ENCODE assay signal across 20 cellular contexts in genomic region chr11:20025331-20025840, GRCh38.
A peak's percentile ranks its signal among the peaks of the same experiment; 100 is the strongest.
DNase-seq lines count a peak whose midpoint lies in the region; ATAC-seq and TF ChIP-seq lines count a peak whose summit lies in the region.
"Had no signal": no experiment of that assay in that cellular context is flagged by ENCODE, and none has a peak within 500 bp of the region (broad histone marks: within the 10 kb centered on the region; RNA-seq: fewer than 3 reads in every experiment).

No MANE protein-coding gene starts in this region.

- H3K4me3 ChIP-seq in HUES6 (ENCODE audit: low read depth, low read length) = peak overlapping the region; percentile 76
- H3K4me3 ChIP-seq in WERI-Rb-1 (ENCODE audit: low read depth, low read length) = peak overlapping the region; percentile 97
- peak overlapping the region; percentile 80 for H3K4me3 ChIP-seq in iPS-20b (ENCODE audit: low read length)
- H3K4me3 ChIP-seq in parathyroid adenoma (ENCODE audit: low read depth, low read length) = peak overlapping the region; percentile 45
- no peak overlapping the region for H3K4me3 ChIP-seq in body of pancreas
- H3K4me3 ChIP-seq: prostate gland, transverse colon had no signal

- no peak overlapping the region for H3K27ac Mint-ChIP-seq in effector memory CD8-positive, alpha-beta T cell
- H3K27ac Mint-ChIP-seq: activated naive CD8-positive, alpha-beta T cell treated with anti-CD3 and anti-CD28 coated beads for 36 hours; activated T-cell treated with anti-CD3 and anti-CD28 coated beads, Interleukin-2, amount 50 U/mL, for 72 hours; stimulated activated memory B cell treated with anti-CD40 and anti-IgM and Interleukin-4, amounts not matched to agents 10 μg/mL and 1 μg/mL and 100 μg/mL, for 72 hours had no signal

- H3K4me3 Mint-ChIP-seq in effector memory CD8-positive, alpha-beta T cell = no peak overlapping the region
- H3K4me3 Mint-ChIP-seq: activated naive CD8-positive, alpha-beta T cell treated with anti-CD3 and anti-CD28 coated beads for 36 hours; activated T-cell treated with anti-CD3 and anti-CD28 coated beads, Interleukin-2, amount 50 U/mL, for 72 hours; stimulated activated memory B cell treated with anti-CD40 and anti-IgM and Interleukin-4, amounts not matched to agents 10 μg/mL and 1 μg/mL and 100 μg/mL, for 72 hours had no signal

- DNase-seq in WERI-Rb-1 (no peak), body of pancreas (no peak), NOMO-1 (lab: John Stamatoyannopoulos, UW; ENCODE audit: unreplicated experiment in 2 of 2) (no peak)
- no peak for DNase-seq in activated CD4-positive, alpha-beta T cell treated with anti-CD3 and anti-CD28 coated beads for 48 hours
- no peak for DNase-seq in effector memory CD8-positive, alpha-beta T cell
- DNase-seq: activated CD4-positive, alpha-beta T cell treated with anti-CD3 and anti-CD28 coated beads, Interleukin-2, amount 50 U/mL, for 48 hours; activated naive CD8-positive, alpha-beta T cell treated with anti-CD3 and anti-CD28 coated beads for 36 hours; activated T-cell treated with anti-CD3 and anti-CD28 coated beads, Interleukin-2, amount 50 U/mL, for 72 hours; BE2C; central memory CD4-positive, alpha-beta T cell; NCI-H1436; NCI-H2227 treated with DMSO at 0.1 percent for 48 hours; RPMI8226; SW 1271; transverse colon had no signal

- TF ChIP-seq CTCF in WERI-Rb-1 (IDR thresholded peaks at IDR 0.05; ENCODE audit: low read depth, low read length) = no peak
- no peak for TF ChIP-seq CTCF in parathyroid adenoma (IDR thresholded peaks at IDR 0.05)
- TF ChIP-seq CTCF in body of pancreas (IDR thresholded peaks at IDR 0.05) = no peak

- WGBS in body of pancreas, 2 donors = 79 to 84% methylated on average over 8 of the region's 8 CpGs

- H3K79me2 ChIP-seq in parathyroid adenoma = no peaks in the 10 kb centered on the region

- H3K27me3 ChIP-seq in HUES6 (ENCODE audit: control insufficient read depth, insufficient read depth, low read length) (no peaks in the 10 kb centered on the region), WERI-Rb-1 (ENCODE audit: insufficient read depth, low read depth, severe bottlenecking) (no peaks in the 10 kb centered on the region), iPS-20b (ENCODE audit: insufficient read depth, low read length) (peaks cover 11% of the 10 kb centered on the region; the same call in 1 of the 2 replicates), parathyroid adenoma (ENCODE audit: control insufficient read depth, insufficient read depth, low read length) (no peaks in the 10 kb centered on the region), body of pancreas (no peaks in the 10 kb centered on the region)
- H3K27me3 ChIP-seq: BE2C, transverse colon had no signal

- H3K27me3 Mint-ChIP-seq in effector memory CD8-positive, alpha-beta T cell = peaks cover 0 to 7% of the 10 kb centered on the region in 2 donors
- H3K27me3 Mint-ChIP-seq: activated naive CD8-positive, alpha-beta T cell treated with anti-CD3 and anti-CD28 coated beads for 36 hours had no signal

- H3K36me3 ChIP-seq in HUES6 (ENCODE audit: control insufficient read depth, insufficient read depth, low read length) (no peaks in the 10 kb centered on the region), WERI-Rb-1 (peaks cover 3% of the 10 kb centered on the region), iPS-20b (ENCODE audit: insufficient read depth, low read depth, low read length) (no peaks in the 10 kb centered on the region), parathyroid adenoma (ENCODE audit: control insufficient read depth, insufficient read depth, low read length) (no peaks in the 10 kb centered on the region), body of pancreas (replicated peaks in 1 of 2; ENCODE audit: insufficient read depth in 1 of 2, low read depth in 2 of 2) (no peaks in the 10 kb centered on the region)
- H3K36me3 ChIP-seq: BE2C, prostate gland, transverse colon had no signal

- intact Hi-C loops in body of pancreas (cut with DNase I) = no loop called here

- H3K4me2 ChIP-seq in parathyroid adenoma (ENCODE audit: low read length) = peak overlapping the region; percentile 17

- peak overlapping the region; percentile 85 for H3K9ac ChIP-seq in HUES6 (ENCODE audit: low read length)
- H3K9ac ChIP-seq in iPS-20b (ENCODE audit: low read depth, low read length) = peak overlapping the region; percentile 7; the same call in 1 of the 2 replicates
- H3K9ac ChIP-seq in parathyroid adenoma = no peak overlapping the region

- no peak overlapping the region for H2AFZ ChIP-seq in parathyroid adenoma

- no peak for TF ChIP-seq POLR2A in body of pancreas (IDR thresholded peaks at IDR 0.05)

- H3K9me3 Mint-ChIP-seq in effector memory CD8-positive, alpha-beta T cell = no peaks in the 10 kb centered on the region
- H3K9me3 Mint-ChIP-seq: activated naive CD8-positive, alpha-beta T cell treated with anti-CD3 and anti-CD28 coated beads for 36 hours; activated T-cell treated with anti-CD3 and anti-CD28 coated beads, Interleukin-2, amount 50 U/mL, for 72 hours; stimulated activated memory B cell treated with anti-CD40 and anti-IgM and Interleukin-4, amounts not matched to agents 10 μg/mL and 1 μg/mL and 100 μg/mL, for 72 hours had no signal

- H3K27ac ChIP-seq in HUES6 (ENCODE audit: low read depth, low read length) (peak overlapping the region; percentile 21; the same call in 1 of the 2 replicates), WERI-Rb-1 (peak overlapping the region; percentile 82), iPS-20b (ENCODE audit: low read length) (no peak overlapping the region), parathyroid adenoma (no peak overlapping the region), body of pancreas (no peak overlapping the region)
- H3K27ac ChIP-seq: prostate gland, transverse colon had no signal

- H3K36me3 Mint-ChIP-seq in effector memory CD8-positive, alpha-beta T cell (ENCODE audit: insufficient read depth) = no peaks in the 10 kb centered on the region
- H3K36me3 Mint-ChIP-seq: activated naive CD8-positive, alpha-beta T cell treated with anti-CD3 and anti-CD28 coated beads for 36 hours; stimulated activated memory B cell treated with anti-CD40 and anti-IgM and Interleukin-4, amounts not matched to agents 10 μg/mL and 1 μg/mL and 100 μg/mL, for 72 hours had no signal

- H3K9me3 ChIP-seq in HUES6 (ENCODE audit: control insufficient read depth, insufficient read depth, low read depth, low read length) = no peaks in the 10 kb centered on the region
- H3K9me3 ChIP-seq in WERI-Rb-1 (ENCODE audit: severe bottlenecking) = no peaks in the 10 kb centered on the region
- no peaks in the 10 kb centered on the region for H3K9me3 ChIP-seq in iPS-20b (ENCODE audit: insufficient read depth, low read depth, low read length)
- H3K9me3 ChIP-seq in parathyroid adenoma (ENCODE audit: control insufficient read depth, low read length) = no peaks in the 10 kb centered on the region
- no peaks in the 10 kb centered on the region for H3K9me3 ChIP-seq in body of pancreas
- H3K9me3 ChIP-seq: BE2C, prostate gland, transverse colon had no signal

- H3K4me1 ChIP-seq in HUES6 (ENCODE audit: control insufficient read depth, insufficient read depth, low read length) (peaks cover 81% of the 10 kb centered on the region), iPS-20b (ENCODE audit: insufficient read depth, low read length) (peaks cover 72% of the 10 kb centered on the region), parathyroid adenoma (peaks cover 10% of the 10 kb centered on the region), body of pancreas (peaks cover 72% of the 10 kb centered on the region)
- H3K4me1 ChIP-seq: BE2C, prostate gland had no signal

- ATAC-seq in effector memory CD8-positive, alpha-beta T cell (replicated peaks) = no peak
- no peak for ATAC-seq in body of pancreas
- ATAC-seq: activated T-cell treated with anti-CD3 and anti-CD28 coated beads, Interleukin-2, amount 50 U/mL, for 72 hours; stimulated activated memory B cell treated with anti-CD40 and anti-IgM and Interleukin-4, amounts not matched to agents 10 μg/mL and 1 μg/mL and 100 μg/mL, for 72 hours had no signal

- no peaks in the 10 kb centered on the region for H3K4me1 Mint-ChIP-seq in effector memory CD8-positive, alpha-beta T cell (ENCODE audit: low read depth in 2 of 2)
- H3K4me1 Mint-ChIP-seq: activated naive CD8-positive, alpha-beta T cell treated with anti-CD3 and anti-CD28 coated beads for 36 hours; stimulated activated memory B cell treated with anti-CD40 and anti-IgM and Interleukin-4, amounts not matched to agents 10 μg/mL and 1 μg/mL and 100 μg/mL, for 72 hours had no signal

Comparison
In these comparisons a context has a peak if more than half of its experiments do, and no peak if none do; other contexts are left out.
1. H3K27ac ChIP-seq: peak in HUES6 (single experiment) and WERI-Rb-1 (single experiment); none in iPS-20b (single experiment), parathyroid adenoma (single experiment) and body of pancreas (0 of 4).
2. H3K4me3 ChIP-seq: peak in HUES6 (single experiment), WERI-Rb-1 (single experiment), iPS-20b (single experiment) and parathyroid adenoma (single experiment); none in body of pancreas (0 of 2).